In the genomic region with DNA sequence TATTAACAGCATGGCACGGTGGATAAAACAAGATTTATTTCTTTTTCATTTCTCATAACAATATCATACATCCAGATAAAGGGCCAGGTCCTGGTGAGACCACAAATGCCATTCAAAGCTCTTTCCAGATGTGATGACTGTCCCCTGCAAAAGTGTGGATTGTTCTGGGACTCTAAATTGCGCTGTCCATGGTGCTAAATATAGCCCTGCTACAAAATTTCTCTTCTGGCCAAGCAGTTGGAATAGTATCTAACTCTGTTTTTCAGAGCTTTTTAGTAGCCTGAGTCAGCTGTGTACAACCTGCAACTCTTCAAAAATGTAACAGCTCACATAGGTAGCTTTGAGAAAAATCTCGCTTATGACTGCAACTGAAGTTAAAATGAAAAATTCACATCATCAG, we compare ENCODE assay signal across 2 cellular contexts.
TF ChIP-seq lines count a peak whose summit lies in the region.

No MANE protein-coding gene starts in this region.

TF ChIP-seq in HepG2, 621 proteins besides CTCF, POLR2A, EP300 and RAD21 (continues in another document):
- TF ChIP-seq, protein P1, sequence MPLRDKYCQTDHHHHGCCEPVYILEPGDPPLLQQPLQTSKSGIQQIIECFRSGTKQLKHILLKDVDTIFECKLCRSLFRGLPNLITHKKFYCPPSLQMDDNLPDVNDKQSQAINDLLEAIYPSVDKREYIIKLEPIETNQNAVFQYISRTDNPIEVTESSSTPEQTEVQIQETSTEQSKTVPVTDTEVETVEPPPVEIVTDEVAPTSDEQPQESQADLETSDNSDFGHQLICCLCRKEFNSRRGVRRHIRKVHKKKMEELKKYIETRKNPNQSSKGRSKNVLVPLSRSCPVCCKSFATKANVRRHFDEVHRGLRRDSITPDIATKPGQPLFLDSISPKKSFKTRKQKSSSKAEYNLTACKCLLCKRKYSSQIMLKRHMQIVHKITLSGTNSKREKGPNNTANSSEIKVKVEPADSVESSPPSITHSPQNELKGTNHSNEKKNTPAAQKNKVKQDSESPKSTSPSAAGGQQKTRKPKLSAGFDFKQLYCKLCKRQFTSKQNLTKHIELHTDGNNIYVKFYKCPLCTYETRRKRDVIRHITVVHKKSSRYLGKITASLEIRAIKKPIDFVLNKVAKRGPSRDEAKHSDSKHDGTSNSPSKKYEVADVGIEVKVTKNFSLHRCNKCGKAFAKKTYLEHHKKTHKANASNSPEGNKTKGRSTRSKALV (CRISPR knock-in tag; IDR thresholded peaks at IDR 0.05) = no peak
- TF ChIP-seq ZNF766 (CRISPR knock-in tag; IDR thresholded peaks at IDR 0.05; ENCODE audit: borderline replicate concordance) = no peak
- TF ChIP-seq ZNF354B (CRISPR knock-in tag; IDR thresholded peaks at IDR 0.05) = no peak
- TF ChIP-seq ZSCAN30 (CRISPR knock-in tag; IDR thresholded peaks at IDR 0.05) = no peak
- TF ChIP-seq ZFP41 (CRISPR knock-in tag; IDR thresholded peaks at IDR 0.05; ENCODE audit: borderline replicate concordance) = no peak
- TF ChIP-seq RARA (CRISPR knock-in tag; IDR thresholded peaks at IDR 0.05) = peak; percentile 29; the same call in 1 of the 2 replicates
- TF ChIP-seq ZNF816 (CRISPR knock-in tag; IDR thresholded peaks at IDR 0.05; ENCODE audit: borderline replicate concordance) = no peak
- TF ChIP-seq ZNF598 (CRISPR knock-in tag; IDR thresholded peaks at IDR 0.05; ENCODE audit: borderline replicate concordance) = no peak
- TF ChIP-seq ISL2 (CRISPR knock-in tag; IDR thresholded peaks at IDR 0.05) = no peak
- no peak for TF ChIP-seq ZNF790 (CRISPR knock-in tag; IDR thresholded peaks at IDR 0.05; ENCODE audit: borderline replicate concordance)
- no peak for TF ChIP-seq BHLHE40 (IDR thresholded peaks at IDR 0.05; ENCODE audit: low read length)
- TF ChIP-seq, protein P2, sequence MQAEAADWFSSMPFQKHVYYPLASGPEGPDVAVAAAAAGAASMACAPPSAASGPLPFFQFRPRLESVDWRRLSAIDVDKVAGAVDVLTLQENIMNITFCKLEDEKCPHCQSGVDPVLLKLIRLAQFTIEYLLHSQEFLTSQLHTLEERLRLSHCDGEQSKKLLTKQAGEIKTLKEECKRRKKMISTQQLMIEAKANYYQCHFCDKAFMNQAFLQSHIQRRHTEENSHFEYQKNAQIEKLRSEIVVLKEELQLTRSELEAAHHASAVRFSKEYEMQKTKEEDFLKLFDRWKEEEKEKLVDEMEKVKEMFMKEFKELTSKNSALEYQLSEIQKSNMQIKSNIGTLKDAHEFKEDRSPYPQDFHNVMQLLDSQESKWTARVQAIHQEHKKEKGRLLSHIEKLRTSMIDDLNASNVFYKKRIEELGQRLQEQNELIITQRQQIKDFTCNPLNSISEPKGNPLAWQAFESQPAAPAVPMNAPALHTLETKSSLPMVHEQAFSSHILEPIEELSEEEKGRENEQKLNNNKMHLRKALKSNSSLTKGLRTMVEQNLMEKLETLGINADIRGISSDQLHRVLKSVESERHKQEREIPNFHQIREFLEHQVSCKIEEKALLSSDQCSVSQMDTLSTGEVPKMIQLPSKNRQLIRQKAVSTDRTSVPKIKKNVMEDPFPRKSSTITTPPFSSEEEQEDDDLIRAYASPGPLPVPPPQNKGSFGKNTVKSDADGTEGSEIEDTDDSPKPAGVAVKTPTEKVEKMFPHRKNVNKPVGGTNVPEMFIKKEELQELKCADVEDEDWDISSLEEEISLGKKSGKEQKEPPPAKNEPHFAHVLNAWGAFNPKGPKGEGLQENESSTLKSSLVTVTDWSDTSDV (CRISPR knock-in tag; IDR thresholded peaks at IDR 0.05) = no peak
- TF ChIP-seq KLF16 (CRISPR knock-in tag; IDR thresholded peaks at IDR 0.05) = peak in 1 of 2 experiments; percentile 60; a peak in 1 of 4 replicates
- TF ChIP-seq, protein P3, sequence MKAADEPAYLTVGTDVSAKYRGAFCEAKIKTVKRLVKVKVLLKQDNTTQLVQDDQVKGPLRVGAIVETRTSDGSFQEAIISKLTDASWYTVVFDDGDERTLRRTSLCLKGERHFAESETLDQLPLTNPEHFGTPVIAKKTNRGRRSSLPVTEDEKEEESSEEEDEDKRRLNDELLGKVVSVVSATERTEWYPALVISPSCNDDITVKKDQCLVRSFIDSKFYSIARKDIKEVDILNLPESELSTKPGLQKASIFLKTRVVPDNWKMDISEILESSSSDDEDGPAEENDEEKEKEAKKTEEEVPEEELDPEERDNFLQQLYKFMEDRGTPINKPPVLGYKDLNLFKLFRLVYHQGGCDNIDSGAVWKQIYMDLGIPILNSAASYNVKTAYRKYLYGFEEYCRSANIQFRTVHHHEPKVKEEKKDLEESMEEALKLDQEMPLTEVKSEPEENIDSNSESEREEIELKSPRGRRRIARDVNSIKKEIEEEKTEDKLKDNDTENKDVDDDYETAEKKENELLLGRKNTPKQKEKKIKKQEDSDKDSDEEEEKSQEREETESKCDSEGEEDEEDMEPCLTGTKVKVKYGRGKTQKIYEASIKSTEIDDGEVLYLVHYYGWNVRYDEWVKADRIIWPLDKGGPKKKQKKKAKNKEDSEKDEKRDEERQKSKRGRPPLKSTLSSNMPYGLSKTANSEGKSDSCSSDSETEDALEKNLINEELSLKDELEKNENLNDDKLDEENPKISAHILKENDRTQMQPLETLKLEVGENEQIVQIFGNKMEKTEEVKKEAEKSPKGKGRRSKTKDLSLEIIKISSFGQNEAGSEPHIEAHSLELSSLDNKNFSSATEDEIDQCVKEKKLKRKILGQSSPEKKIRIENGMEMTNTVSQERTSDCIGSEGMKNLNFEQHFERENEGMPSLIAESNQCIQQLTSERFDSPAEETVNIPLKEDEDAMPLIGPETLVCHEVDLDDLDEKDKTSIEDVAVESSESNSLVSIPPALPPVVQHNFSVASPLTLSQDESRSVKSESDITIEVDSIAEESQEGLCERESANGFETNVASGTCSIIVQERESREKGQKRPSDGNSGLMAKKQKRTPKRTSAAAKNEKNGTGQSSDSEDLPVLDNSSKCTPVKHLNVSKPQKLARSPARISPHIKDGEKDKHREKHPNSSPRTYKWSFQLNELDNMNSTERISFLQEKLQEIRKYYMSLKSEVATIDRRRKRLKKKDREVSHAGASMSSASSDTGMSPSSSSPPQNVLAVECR (CRISPR knock-in tag; IDR thresholded peaks at IDR 0.05; ENCODE audit: borderline replicate concordance) = no peak
- peak; percentile 79 for TF ChIP-seq EHMT2 (IDR thresholded peaks at IDR 0.05; ENCODE audit: borderline replicate concordance, low read depth, low read length)
- 0 out of 2 replicates have a peak, but pooled peaks have one; percentile 38 for TF ChIP-seq ZNF331 (CRISPR knock-in tag; IDR thresholded peaks at IDR 0.05)
- TF ChIP-seq SETDB1 (CRISPR knock-in tag; IDR thresholded peaks at IDR 0.05; ENCODE audit: borderline replicate concordance) = no peak
- TF ChIP-seq PHF5A (CRISPR knock-in tag; IDR thresholded peaks at IDR 0.05; ENCODE audit: low read depth, unreplicated experiment) = no peak
- TF ChIP-seq FOSL1 (CRISPR knock-in tag; IDR thresholded peaks at IDR 0.05; ENCODE audit: borderline replicate concordance) = no peak
- TF ChIP-seq, protein P4, sequence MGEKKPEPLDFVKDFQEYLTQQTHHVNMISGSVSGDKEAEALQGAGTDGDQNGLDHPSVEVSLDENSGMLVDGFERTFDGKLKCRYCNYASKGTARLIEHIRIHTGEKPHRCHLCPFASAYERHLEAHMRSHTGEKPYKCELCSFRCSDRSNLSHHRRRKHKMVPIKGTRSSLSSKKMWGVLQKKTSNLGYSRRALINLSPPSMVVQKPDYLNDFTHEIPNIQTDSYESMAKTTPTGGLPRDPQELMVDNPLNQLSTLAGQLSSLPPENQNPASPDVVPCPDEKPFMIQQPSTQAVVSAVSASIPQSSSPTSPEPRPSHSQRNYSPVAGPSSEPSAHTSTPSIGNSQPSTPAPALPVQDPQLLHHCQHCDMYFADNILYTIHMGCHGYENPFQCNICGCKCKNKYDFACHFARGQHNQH (CRISPR knock-in tag; IDR thresholded peaks at IDR 0.05) = no peak

TF ChIP-seq in PFSK-1, 5 proteins besides CTCF, POLR2A, EP300 and RAD21 (continued from another document):
- TF ChIP-seq, protein P5, sequence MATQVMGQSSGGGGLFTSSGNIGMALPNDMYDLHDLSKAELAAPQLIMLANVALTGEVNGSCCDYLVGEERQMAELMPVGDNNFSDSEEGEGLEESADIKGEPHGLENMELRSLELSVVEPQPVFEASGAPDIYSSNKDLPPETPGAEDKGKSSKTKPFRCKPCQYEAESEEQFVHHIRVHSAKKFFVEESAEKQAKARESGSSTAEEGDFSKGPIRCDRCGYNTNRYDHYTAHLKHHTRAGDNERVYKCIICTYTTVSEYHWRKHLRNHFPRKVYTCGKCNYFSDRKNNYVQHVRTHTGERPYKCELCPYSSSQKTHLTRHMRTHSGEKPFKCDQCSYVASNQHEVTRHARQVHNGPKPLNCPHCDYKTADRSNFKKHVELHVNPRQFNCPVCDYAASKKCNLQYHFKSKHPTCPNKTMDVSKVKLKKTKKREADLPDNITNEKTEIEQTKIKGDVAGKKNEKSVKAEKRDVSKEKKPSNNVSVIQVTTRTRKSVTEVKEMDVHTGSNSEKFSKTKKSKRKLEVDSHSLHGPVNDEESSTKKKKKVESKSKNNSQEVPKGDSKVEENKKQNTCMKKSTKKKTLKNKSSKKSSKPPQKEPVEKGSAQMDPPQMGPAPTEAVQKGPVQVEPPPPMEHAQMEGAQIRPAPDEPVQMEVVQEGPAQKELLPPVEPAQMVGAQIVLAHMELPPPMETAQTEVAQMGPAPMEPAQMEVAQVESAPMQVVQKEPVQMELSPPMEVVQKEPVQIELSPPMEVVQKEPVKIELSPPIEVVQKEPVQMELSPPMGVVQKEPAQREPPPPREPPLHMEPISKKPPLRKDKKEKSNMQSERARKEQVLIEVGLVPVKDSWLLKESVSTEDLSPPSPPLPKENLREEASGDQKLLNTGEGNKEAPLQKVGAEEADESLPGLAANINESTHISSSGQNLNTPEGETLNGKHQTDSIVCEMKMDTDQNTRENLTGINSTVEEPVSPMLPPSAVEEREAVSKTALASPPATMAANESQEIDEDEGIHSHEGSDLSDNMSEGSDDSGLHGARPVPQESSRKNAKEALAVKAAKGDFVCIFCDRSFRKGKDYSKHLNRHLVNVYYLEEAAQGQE (IDR thresholded peaks at IDR 0.05; ENCODE audit: insufficient read depth in 1 of 2, low read depth in 2 of 2, low read length in 2 of 2) = peak; percentile 94 to 99
